In the genomic region with DNA sequence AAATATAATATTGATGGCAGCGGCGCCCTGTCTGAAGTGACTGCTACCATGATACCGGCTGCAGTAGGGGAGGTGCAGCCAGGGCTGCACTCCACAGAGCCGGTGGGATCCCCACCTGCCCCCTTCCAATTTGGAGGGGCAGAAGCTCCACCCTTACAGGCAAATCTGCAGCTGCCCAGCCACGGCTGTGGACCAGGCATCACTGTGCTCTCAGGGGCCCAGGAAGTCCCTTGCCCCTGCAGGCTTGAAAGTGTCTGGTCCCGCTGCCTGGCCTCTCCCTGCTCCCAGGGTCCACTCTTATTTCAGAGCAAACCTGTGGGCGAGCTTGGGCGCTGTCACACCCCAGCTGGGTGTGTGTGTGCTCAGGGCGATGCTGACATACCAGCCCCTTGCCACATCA, we compare ENCODE assay signal across 36 cellular contexts.
"Had no signal": no experiment of that assay in that cellular context is flagged by ENCODE, and none has a peak within 500 bp of the region (broad histone marks: within the 10 kb centered on the region; RNA-seq: fewer than 3 reads in every experiment).

No MANE protein-coding gene starts in this region.

- H3K9me3 ChIP-seq: ascending aorta, Peyer's patch had no signal

- H3K27me3 Mint-ChIP-seq: activated naive CD8-positive, alpha-beta T cell treated with anti-CD3 and anti-CD28 coated beads for 36 hours had no signal

- H3K27me3 ChIP-seq: ascending aorta, cardiac muscle cell, Peyer's patch had no signal

- H3K4me3 ChIP-seq: ascending aorta, cardiac muscle cell, Peyer's patch had no signal

- H3K4me1 ChIP-seq: ascending aorta, Peyer's patch had no signal

- H3K9me3 Mint-ChIP-seq: activated CD4-positive, alpha-beta memory T cell treated with anti-CD3 and anti-CD28 coated beads, Interleukin-2, amount 10 ng/mL, durations not matched to agents 7 days and 5 days; activated naive CD8-positive, alpha-beta T cell treated with anti-CD3 and anti-CD28 coated beads for 36 hours had no signal

- H3K4me2 ChIP-seq: KMS-11 had no signal

- DNase-seq: activated CD4-positive, alpha-beta memory T cell treated with anti-CD3 and anti-CD28 coated beads, Interleukin-2, amount 10 ng/mL, durations not matched to agents 7 days and 5 days; activated CD4-positive, alpha-beta T cell treated with anti-CD3 and anti-CD28 coated beads for 1 hour; activated CD4-positive, alpha-beta T cell treated with anti-CD3 and anti-CD28 coated beads for 48 hours; activated CD4-positive, CD25-positive, alpha-beta regulatory T cell; activated CD8-positive, alpha-beta memory T cell treated with anti-CD3 and anti-CD28 coated beads for 24 hours; activated CD8-positive, alpha-beta memory T cell treated with anti-CD3 and anti-CD28 coated beads, Interleukin-2, amount 10 ng/mL, durations not matched to agents 7 days and 5 days; activated CD8-positive, alpha-beta memory T cell treated with anti-CD3 and anti-CD28 coated beads, Interleukin-2, amount 50 U/mL, for 48 hours; activated effector memory CD4-positive, alpha-beta T cell treated with anti-CD3 and anti-CD28 coated beads, Interleukin-2, amount 50 U/mL, for 16 hours; activated naive CD4-positive, alpha-beta T cell; activated naive CD4-positive, alpha-beta T cell treated with anti-CD3 and anti-CD28 coated beads, Interleukin-2, amount 50 U/mL, for 16 hours; activated naive CD8-positive, alpha-beta T cell treated with anti-CD3 and anti-CD28 coated beads for 36 hours; activated T-cell treated with anti-CD3 and anti-CD28 coated beads, Interleukin-2, amount 50 U/mL, for 48 hours; amniotic stem cell; NCI-H1092 treated with DMSO at 0.1 percent for 48 hours; NCI-H1417; NCI-H146; NCI-H187; NCI-H2029 treated with DMSO at 0.1 percent for 48 hours; NCI-H2107; NCI-H2171; NCI-H510A; NCI-H526; NCI-H748 treated with DMSO at 0.1 percent for 48 hours; NK-92 treated with Interleukin-12 subunit alpha and Interleukin-12 subunit beta, amount 100 ng/mL, for 24 hours; PC-3; Peyer's patch; RPMI8226; SIG-M5; SW 1271; T-helper 1 cell; T-helper 2 cell; T-helper 9 cell; WERI-Rb-1 had no signal

- H3K4me1 Mint-ChIP-seq: activated CD4-positive, alpha-beta memory T cell treated with anti-CD3 and anti-CD28 coated beads, Interleukin-2, amount 10 ng/mL, durations not matched to agents 7 days and 5 days; activated CD8-positive, alpha-beta memory T cell treated with anti-CD3 and anti-CD28 coated beads, Interleukin-2, amount 10 ng/mL, durations not matched to agents 7 days and 5 days; activated naive CD8-positive, alpha-beta T cell treated with anti-CD3 and anti-CD28 coated beads for 36 hours had no signal

- H3K36me3 Mint-ChIP-seq: activated CD8-positive, alpha-beta memory T cell treated with anti-CD3 and anti-CD28 coated beads, Interleukin-2, amount 10 ng/mL, durations not matched to agents 7 days and 5 days; activated naive CD8-positive, alpha-beta T cell treated with anti-CD3 and anti-CD28 coated beads for 36 hours had no signal

- ATAC-seq: activated CD8-positive, alpha-beta memory T cell treated with anti-CD3 and anti-CD28 coated beads, Interleukin-2, amount 10 ng/mL, durations not matched to agents 7 days and 5 days; PC-3 had no signal

- H3K4me3 Mint-ChIP-seq: activated CD4-positive, alpha-beta memory T cell treated with anti-CD3 and anti-CD28 coated beads, Interleukin-2, amount 10 ng/mL, durations not matched to agents 7 days and 5 days; activated CD8-positive, alpha-beta memory T cell treated with anti-CD3 and anti-CD28 coated beads, Interleukin-2, amount 10 ng/mL, durations not matched to agents 7 days and 5 days; activated naive CD8-positive, alpha-beta T cell treated with anti-CD3 and anti-CD28 coated beads for 36 hours had no signal

- H3K9ac ChIP-seq: KMS-11 had no signal

- H3K27ac Mint-ChIP-seq: activated CD4-positive, alpha-beta memory T cell treated with anti-CD3 and anti-CD28 coated beads, Interleukin-2, amount 10 ng/mL, durations not matched to agents 7 days and 5 days; activated CD8-positive, alpha-beta memory T cell treated with anti-CD3 and anti-CD28 coated beads, Interleukin-2, amount 10 ng/mL, durations not matched to agents 7 days and 5 days; activated naive CD8-positive, alpha-beta T cell treated with anti-CD3 and anti-CD28 coated beads for 36 hours had no signal

- H3K27ac ChIP-seq: ascending aorta, cardiac muscle cell, KMS-11, Peyer's patch, WERI-Rb-1 had no signal

- H3K36me3 ChIP-seq: ascending aorta, cardiac muscle cell, Peyer's patch, WERI-Rb-1 had no signal
